14 cellular contexts compared by ENCODE assay signal in genomic region chr1:203661572-203661971, GRCh38. TPM values are rescaled to one million over a fixed set of nuclear protein-coding genes. Genes with fewer than 3 reads are reported as not detected.
DNase-seq lines count a peak whose midpoint lies in the region; ATAC-seq and TF ChIP-seq lines count a peak whose summit lies in the region.
"Had no signal": no experiment of that assay in that cellular context is flagged by ENCODE, and none has a peak within 500 bp of the region (broad histone marks: within the 10 kb centered on the region; RNA-seq: fewer than 3 reads in every experiment).

No MANE protein-coding gene starts in this region.

- H3K14ac ChIP-seq in trophoblast cell (ENCODE audit: low read length): no peak overlapping the region

- intact Hi-C loops in lower leg skin (cut with DNase I; ENCODE audit: low total_unique reads): no loop called here

- H3K4me3 ChIP-seq in trophoblast cell (ENCODE audit: low read depth, low read length): no peak overlapping the region
- no peak overlapping the region for H3K4me3 ChIP-seq in lower leg skin (ENCODE audit: low read depth, poor library complexity, severe bottlenecking)
- H3K4me3 ChIP-seq: hepatocyte, testis had no signal

- TF ChIP-seq CTCF in HFFc6 (IDR thresholded peaks at IDR 0.05): no peak
- no peak for TF ChIP-seq CTCF in foreskin keratinocyte (conservative IDR thresholded peaks at IDR 0.05)
- no peak for TF ChIP-seq CTCF in lower leg skin (IDR thresholded peaks at IDR 0.05)

- H2AFZ ChIP-seq in trophoblast cell (ENCODE audit: insufficient read depth, low read length, poor library complexity): no peak overlapping the region
- H2AFZ ChIP-seq: hepatocyte had no signal

- H3K27ac ChIP-seq in foreskin keratinocyte (peak overlapping the region; percentile 42), trophoblast cell (ENCODE audit: low read depth, low read length) (no peak overlapping the region)
- H3K27ac ChIP-seq: hepatocyte had no signal

- H3K27me3 ChIP-seq in foreskin keratinocyte: no peaks in the 10 kb centered on the region
- H3K27me3 ChIP-seq in trophoblast cell (ENCODE audit: insufficient read depth, low read length): no peaks in the 10 kb centered on the region
- H3K27me3 ChIP-seq: hepatocyte, testis had no signal

- H3K79me1 ChIP-seq in trophoblast cell (ENCODE audit: low read length): no peaks in the 10 kb centered on the region

- no peak overlapping the region for H2BK120ac ChIP-seq in trophoblast cell (ENCODE audit: insufficient read depth, low read length, poor library complexity)

- H3K4me2 ChIP-seq in trophoblast cell (ENCODE audit: low read length): no peak overlapping the region
- H3K4me2 ChIP-seq: hepatocyte had no signal

- H3K9me3 ChIP-seq in trophoblast cell (ENCODE audit: insufficient read depth, low read depth, low read length): no peaks in the 10 kb centered on the region
- H3K9me3 ChIP-seq: testis had no signal

- no peak for DNase-seq in HFFc6
- peak; percentile 45 for DNase-seq in RPMI8226
- DNase-seq in foreskin keratinocyte: no peak
- no peak for DNase-seq in trophoblast cell
- no peak for DNase-seq in naive thymus-derived CD8-positive, alpha-beta T cell
- no peak for DNase-seq in lower leg skin (ENCODE audit: low spot score in 2 of 2)
- DNase-seq: activated CD8-positive, alpha-beta memory T cell treated with anti-CD3 and anti-CD28 coated beads, Interleukin-2, amount 50 U/mL, for 4 hours; aorta; COR-L47; NCI-H345; testis had no signal

- POLR2A ChIA-PET in naive thymus-derived CD8-positive, alpha-beta T cell (lab: Charles Lee): interaction anchor here (1.1 to 1.4 kb wide), 2 partner anchors 10 to 13 kb away, joined by 4 to 9 read pairs; no protein-coding TSS in a partner anchor

- H3K9ac ChIP-seq in trophoblast cell (ENCODE audit: low read length): no peak overlapping the region

- TF ChIP-seq POLR2A in lower leg skin (IDR thresholded peaks at IDR 0.05): no peak

- H3K27me3 Mint-ChIP-seq in HFFc6 (ENCODE audit: insufficient read depth): peaks cover 7% of the 10 kb centered on the region
- no peaks in the 10 kb centered on the region for H3K27me3 Mint-ChIP-seq in naive thymus-derived CD8-positive, alpha-beta T cell

- H3K9me3 Mint-ChIP-seq in HFFc6: no peaks in the 10 kb centered on the region
- no peaks in the 10 kb centered on the region for H3K9me3 Mint-ChIP-seq in naive thymus-derived CD8-positive, alpha-beta T cell

- no peak overlapping the region for H4K91ac ChIP-seq in trophoblast cell (ENCODE audit: low read depth, low read length)

- peaks cover 55% of the 10 kb centered on the region for H3K4me1 Mint-ChIP-seq in HFFc6 (ENCODE audit: low read depth)
- H3K4me1 Mint-ChIP-seq in naive thymus-derived CD8-positive, alpha-beta T cell: peaks cover 28 to 57% (median 37%) of the 10 kb centered on the region in 4 donors

- H3K36me3 Mint-ChIP-seq in HFFc6 (ENCODE audit: low read depth): peaks cover 40% of the 10 kb centered on the region
- peaks cover 0 to 1% (median 0%) of the 10 kb centered on the region in 3 donors for H3K36me3 Mint-ChIP-seq in naive thymus-derived CD8-positive, alpha-beta T cell

- peaks cover 10 to 19% of the 10 kb centered on the region in 2 experiments for H3K36me3 ChIP-seq in trophoblast cell (ENCODE audit: control insufficient read depth in 1 of 2, insufficient read depth in 2 of 2, low read length in 2 of 2)

- no peak overlapping the region for H4K8ac ChIP-seq in trophoblast cell (ENCODE audit: low read depth, low read length)

- no peak overlapping the region for H3K23ac ChIP-seq in trophoblast cell (ENCODE audit: low read length)

- H2AK5ac ChIP-seq in trophoblast cell (ENCODE audit: low read length): no peak overlapping the region

- peak overlapping the region; percentile 65 for H3K4ac ChIP-seq in trophoblast cell (ENCODE audit: low read depth, low read length)

- WGBS in trophoblast cell (ENCODE audit: extremely low coverage, insufficient coverage, insufficient read length): no CpG with 5 or more reads among the region's 2 CpGs
- 59% methylated on average over 2 of the region's 2 CpGs for WGBS in lower leg skin, 2 donors

- H2BK5ac ChIP-seq in trophoblast cell (ENCODE audit: low read depth, low read length, poor library complexity): no peak overlapping the region

- peaks cover 15% of the 10 kb centered on the region for H3K79me2 ChIP-seq in trophoblast cell (ENCODE audit: control insufficient read depth, insufficient read depth, low read length, poor library complexity)

- H2BK12ac ChIP-seq in trophoblast cell (ENCODE audit: low read length): no peak overlapping the region

- H3K4me1 ChIP-seq in foreskin keratinocyte (peaks cover 36% of the 10 kb centered on the region), trophoblast cell (ENCODE audit: control insufficient read depth in 1 of 2, insufficient read depth in 2 of 2, low read length in 2 of 2) (peaks cover 4 to 10% of the 10 kb centered on the region in 2 experiments)

- H3K27ac Mint-ChIP-seq in HFFc6: peak overlapping the region; percentile 96
- peak overlapping the region in 1 of 10 donors; percentile 52 for H3K27ac Mint-ChIP-seq in naive thymus-derived CD8-positive, alpha-beta T cell

- peak overlapping the region; percentile 19; the same call in 1 of the 2 replicates for H3K4me3 Mint-ChIP-seq in HFFc6
- H3K4me3 Mint-ChIP-seq in naive thymus-derived CD8-positive, alpha-beta T cell: no peak overlapping the region

- no peak overlapping the region for H3K18ac ChIP-seq in trophoblast cell (ENCODE audit: low read length)

- ATAC-seq in foreskin keratinocyte (no peak), GM21619 (IDR thresholded peaks at IDR 0.05; ENCODE audit: unreplicated experiment) (no peak), GM19397 (IDR thresholded peaks at IDR 0.05; ENCODE audit: unreplicated experiment) (no peak)
- no peak for ATAC-seq in naive thymus-derived CD8-positive, alpha-beta T cell

- H4K12ac ChIP-seq in trophoblast cell (ENCODE audit: low read depth, low read length): no peak overlapping the region

RNA-seq across cellular contexts. Expression of gene ATP2B4, which starts 34.9 kb away (rescaled TPM):
- 100 to 1,000 TPM; 199 to 243 (median 221) TPM for total RNA-seq in HFFc6 (2021; fragmentation: NEBNext Ultra II Directional; extraction: Animal tissue kit (Norgen Biotek cat#: 25700))
- 71.9 and 82.3 TPM in 2 replicates for total RNA-seq in foreskin keratinocyte
- polyA plus RNA-seq in foreskin keratinocyte: 21.2 and 22.1 TPM in 2 replicates
- polyA plus RNA-seq in trophoblast cell (2013): 278 and 279 TPM in 2 replicates
- 10 to 100 TPM; 46.8 to 49.5 TPM for total RNA-seq in naive thymus-derived CD8-positive, alpha-beta T cell
- 10 to 100 TPM in 1 of 3 donors, 1 to 10 TPM in 2; 4.3 to 17.4 (median 5.3) TPM for polyA plus RNA-seq in naive thymus-derived CD8-positive, alpha-beta T cell
- total RNA-seq in lower leg skin: 100 to 1,000 TPM; 128 to 140 (median 132) TPM
